ENCODE assay signal across 17 cellular contexts in the genomic region with DNA sequence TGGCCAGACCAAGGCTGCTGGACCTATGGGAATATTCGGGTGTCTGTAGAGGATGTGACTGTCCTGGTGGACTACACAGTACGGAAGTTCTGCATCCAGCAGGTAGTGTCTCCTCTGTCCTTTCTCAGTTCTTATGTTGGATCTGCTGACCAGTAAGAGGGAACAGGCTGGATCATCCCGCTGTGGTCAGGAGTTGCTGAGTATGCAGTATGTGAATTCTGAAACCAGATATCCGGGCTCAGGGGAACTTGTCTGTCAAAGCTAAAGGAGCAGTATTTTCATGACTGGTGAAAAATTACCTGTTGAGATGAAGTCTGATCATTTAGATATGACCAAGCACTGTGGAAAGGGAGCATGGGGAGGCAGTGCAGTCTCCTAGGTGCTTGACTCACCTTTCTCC. TPM values are rescaled to one million over a fixed set of nuclear protein-coding genes. Genes with fewer than 3 reads are reported as not detected.
DNase-seq lines count a peak whose midpoint lies in the region; ATAC-seq and TF ChIP-seq lines count a peak whose summit lies in the region.
"Had no signal": no experiment of that assay in that cellular context is flagged by ENCODE, and none has a peak within 500 bp of the region (broad histone marks: within the 10 kb centered on the region; RNA-seq: fewer than 3 reads in every experiment).

No MANE protein-coding gene starts in this region.

- no peaks in the 10 kb centered on the region for H3K9me3 Mint-ChIP-seq in activated T-cell treated with anti-CD3 and anti-CD28 coated beads, Interleukin-2, amount 50 U/mL, for 72 hours
- H3K9me3 Mint-ChIP-seq in type B pancreatic cell, result no peaks in the 10 kb centered on the region
- H3K9me3 Mint-ChIP-seq: CD4-positive, alpha-beta memory T cell had no signal

- no peak for DNase-seq in activated T-cell treated with anti-CD3 and anti-CD28 coated beads, Interleukin-2, amount 50 U/mL, for 72 hours
- no peak for DNase-seq in activated T-cell treated with anti-CD3 and anti-CD28 coated beads, Interleukin-2, amount 50 U/mL, for 1 hour
- DNase-seq in T-helper 17 cell, result no peak
- DNase-seq in hepatocyte (ENCODE audit: low spot score), result no peak
- no peak for DNase-seq in type B pancreatic cell (ENCODE audit: extremely low spot score, unreplicated experiment)
- no peak for DNase-seq in transverse colon
- DNase-seq: AML-193; CD4-positive, alpha-beta memory T cell; MV-4-11; NCI-H1417 treated with DMSO at 0.1 percent for 48 hours; NCI-H2171 treated with DMSO at 0.1 percent for 48 hours; NCI-H82 had no signal

- H3K9me2 ChIP-seq in hepatocyte (replicated peaks; ENCODE audit: insufficient read depth), result no peaks in the 10 kb centered on the region

- H3K36me3 ChIP-seq in hepatocyte (replicated peaks; ENCODE audit: insufficient read depth, low read depth) (no peaks in the 10 kb centered on the region), transverse colon (peaks cover 0 to 35% (median 11%) of the 10 kb centered on the region in 4 donors)

- H4K20me1 ChIP-seq in hepatocyte (ENCODE audit: insufficient read depth, poor library complexity, severe bottlenecking), result no peaks in the 10 kb centered on the region

- H3K27ac ChIP-seq in hepatocyte (peak overlapping the region; percentile 91), transverse colon (no peak overlapping the region)

- no peak overlapping the region for H2AFZ ChIP-seq in hepatocyte

- peaks cover 20 to 46% of the 10 kb centered on the region in 2 donors for H3K36me3 Mint-ChIP-seq in activated T-cell treated with anti-CD3 and anti-CD28 coated beads, Interleukin-2, amount 50 U/mL, for 72 hours (ENCODE audit: insufficient read depth in 2 of 2)
- H3K36me3 Mint-ChIP-seq in T-helper 17 cell (ENCODE audit: low read depth) (peaks cover 14% of the 10 kb centered on the region), type B pancreatic cell (peaks cover 45% of the 10 kb centered on the region)

- no peak overlapping the region for H3K4me3 ChIP-seq in hepatocyte
- no peak overlapping the region for H3K4me3 ChIP-seq in transverse colon

- H3K27me3 ChIP-seq in hepatocyte (no peaks in the 10 kb centered on the region), transverse colon (no peaks in the 10 kb centered on the region)

- no peak overlapping the region for H3K4me2 ChIP-seq in hepatocyte

- no peak overlapping the region for H3K4me3 Mint-ChIP-seq in activated T-cell treated with anti-CD3 and anti-CD28 coated beads, Interleukin-2, amount 50 U/mL, for 72 hours
- no peak overlapping the region for H3K4me3 Mint-ChIP-seq in T-helper 17 cell
- H3K4me3 Mint-ChIP-seq in type B pancreatic cell, result no peak overlapping the region
- H3K4me3 Mint-ChIP-seq: CD4-positive, alpha-beta memory T cell had no signal

- no peak for TF ChIP-seq EP300 in transverse colon (IDR thresholded peaks at IDR 0.05; ENCODE audit: low read depth)

- TF ChIP-seq CTCF in hepatocyte (IDR thresholded peaks at IDR 0.05; ENCODE audit: poor library complexity) (no peak), type B pancreatic cell (conservative IDR thresholded peaks at IDR 0.05) (no peak), transverse colon (IDR thresholded peaks at IDR 0.05) (no peak)

- intact Hi-C loops in transverse colon (cut with DNase I; ENCODE audit: low total_unique reads), result no loop called here

- no peaks in the 10 kb centered on the region for H3K79me2 ChIP-seq in hepatocyte

- in situ Hi-C loops in transverse colon (cut with MboI; ENCODE audit: low pct_ligation_motif_present in 1 of 4, low pct_unique_long_range_greater_than_20kb in 1 of 4, low sequenced_read_pairs in 3 of 4), result no loop called here

- H3K4me1 ChIP-seq in hepatocyte (ENCODE audit: insufficient read depth) (peaks cover 38% of the 10 kb centered on the region), transverse colon (no peaks in the 10 kb centered on the region)

- ATAC-seq in activated T-cell treated with anti-CD3 and anti-CD28 coated beads, Interleukin-2, amount 50 U/mL, for 72 hours (replicated peaks in 1 of 2), result peak in 1 of 2 donors; percentile 31
- ATAC-seq in T-helper 17 cell (no peak), HG03175 (IDR thresholded peaks at IDR 0.05; ENCODE audit: unreplicated experiment) (no peak)
- ATAC-seq: HCT116 had no signal

- 83% methylated on average over 4 of the region's 4 CpGs for WGBS in hepatocyte (ENCODE audit: low lambda C conversion rate, missing lambda C conversion rate)
- WGBS in transverse colon (ENCODE audit: low coverage in 1 of 2), 2 donors, result 90% methylated on average over 4 of the region's 4 CpGs; no CpG with 5 or more reads in 1 of the 2 donors

- H3K4me1 Mint-ChIP-seq in activated T-cell treated with anti-CD3 and anti-CD28 coated beads, Interleukin-2, amount 50 U/mL, for 72 hours (ENCODE audit: low read depth), result peaks cover 53% of the 10 kb centered on the region
- H3K4me1 Mint-ChIP-seq in T-helper 17 cell (peaks cover 5% of the 10 kb centered on the region), type B pancreatic cell (ENCODE audit: unreplicated experiment) (peaks cover 8% of the 10 kb centered on the region)
- H3K4me1 Mint-ChIP-seq: CD4-positive, alpha-beta memory T cell had no signal

- H3K27ac Mint-ChIP-seq in activated T-cell treated with anti-CD3 and anti-CD28 coated beads, Interleukin-2, amount 50 U/mL, for 72 hours, result peak overlapping the region; percentile 17
- H3K27ac Mint-ChIP-seq in T-helper 17 cell (peak overlapping the region; percentile 59), type B pancreatic cell (peak overlapping the region; percentile 11)

- no peaks in the 10 kb centered on the region for H3K27me3 Mint-ChIP-seq in activated T-cell treated with anti-CD3 and anti-CD28 coated beads, Interleukin-2, amount 50 U/mL, for 72 hours (ENCODE audit: low read depth)
- H3K27me3 Mint-ChIP-seq in T-helper 17 cell, result no peaks in the 10 kb centered on the region
- no peaks in the 10 kb centered on the region for H3K27me3 Mint-ChIP-seq in type B pancreatic cell
- H3K27me3 Mint-ChIP-seq: CD4-positive, alpha-beta memory T cell had no signal

- H3K9me3 ChIP-seq in T-helper 17 cell (ENCODE audit: control insufficient read depth, low read length, poor library complexity, severe bottlenecking) (no peaks in the 10 kb centered on the region), hepatocyte (ENCODE audit: low read depth) (no peaks in the 10 kb centered on the region), transverse colon (no peaks in the 10 kb centered on the region)

- no peak for TF ChIP-seq POLR2A in transverse colon (IDR thresholded peaks at IDR 0.05)

RNA-seq across cellular contexts. Expression of a gene that starts 22.1 kb away (rescaled TPM):
- total RNA-seq in activated T-cell treated with anti-CD3 and anti-CD28 coated beads, Interleukin-2, amount 50 U/mL, for 72 hours, result 10 to 100 TPM in 1 of 2 donors, 1 to 10 TPM in 1; 5.5 to 87.1 TPM
- total RNA-seq in T-helper 17 cell (under 1 TPM; 0.92 to 0.94 TPM), hepatocyte (27.0 and 33.8 TPM in 2 replicates), type B pancreatic cell (ENCODE audit: low replicate concordance) (0.99 and 2.3 TPM in 2 replicates), transverse colon (not detected)
- polyA plus RNA-seq in hepatocyte, result 93.8 and 131 TPM in 2 replicates
- total RNA-seq: HT-29, NCI-H460 had no signal
- polyA plus RNA-seq: CD4-positive, alpha-beta memory T cell had no signal

RNA-seq across cellular contexts. Expression of a gene that starts 24.5 kb away (rescaled TPM):
- total RNA-seq in activated T-cell treated with anti-CD3 and anti-CD28 coated beads, Interleukin-2, amount 50 U/mL, for 72 hours, result 100 to 1,000 TPM; 100 to 155 TPM
- total RNA-seq in T-helper 17 cell (10 to 100 TPM; 16.8 to 17.2 TPM), hepatocyte (84.4 and 89.2 TPM in 2 replicates), type B pancreatic cell (ENCODE audit: low replicate concordance) (59.0 and 67.3 TPM in 2 replicates), transverse colon (10 to 100 TPM; 42.7 to 88.3 (median 54.3) TPM)
- polyA plus RNA-seq in hepatocyte, result 150 and 174 TPM in 2 replicates

RNA-seq across cellular contexts. Expression of a gene that starts 50.1 kb away (rescaled TPM):
- total RNA-seq in activated T-cell treated with anti-CD3 and anti-CD28 coated beads, Interleukin-2, amount 50 U/mL, for 72 hours, result 1 to 10 TPM; 1.2 to 1.8 TPM
- total RNA-seq in T-helper 17 cell (under 1 TPM in 1 of 2 donors, not detected in 1; 0.62 TPM), hepatocyte (0.92 TPM in 1 of 2 replicates, not detected in the other), type B pancreatic cell (ENCODE audit: low replicate concordance) (1.2 TPM in 1 of 2 replicates, not detected in the other), transverse colon (not detected)
- 3.4 and 4.3 TPM in 2 replicates for polyA plus RNA-seq in hepatocyte
- total RNA-seq: A673, HT-29, NCI-H460 had no signal
